Comparison of ENCODE assay signal across 16 cellular contexts in the genomic region with DNA sequence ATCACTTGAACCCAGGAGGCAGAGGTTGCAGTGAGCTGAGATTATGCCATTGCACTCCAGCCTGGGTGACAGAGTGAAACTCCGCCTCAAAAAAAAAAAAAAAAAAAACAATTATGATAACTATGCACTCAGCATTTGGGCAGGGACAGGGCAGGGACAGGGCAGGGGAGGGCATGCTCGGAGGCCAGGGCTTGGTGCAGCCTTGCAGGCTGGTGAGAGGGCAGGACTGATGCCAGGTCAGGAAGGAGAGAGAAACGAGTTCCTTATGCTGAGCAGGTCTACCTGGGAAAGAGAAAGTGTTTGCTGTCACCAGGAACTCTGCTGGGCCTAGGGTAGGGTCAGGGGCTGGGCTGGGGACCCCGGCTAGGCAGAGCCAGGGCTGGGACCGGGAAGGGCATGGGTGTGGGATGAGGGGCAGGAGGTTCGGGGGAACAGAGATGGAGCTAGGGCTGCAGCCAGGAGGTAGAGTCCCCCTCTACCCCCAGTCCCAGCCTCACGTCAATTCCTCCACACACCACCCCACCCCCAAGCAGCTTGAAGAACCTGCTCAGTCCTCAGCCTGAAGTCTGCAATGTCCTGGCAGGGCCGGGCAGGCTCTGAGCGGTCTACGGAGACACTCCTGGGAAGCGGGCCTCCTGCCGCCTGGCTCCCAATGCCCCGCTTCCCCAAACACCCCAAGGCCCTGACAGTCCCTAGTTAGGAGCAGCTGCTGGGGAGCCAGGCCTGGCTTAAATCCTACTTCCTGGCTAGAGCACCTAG. TPM values are rescaled to one million over a fixed set of nuclear protein-coding genes. Genes with fewer than 3 reads are reported as not detected.
A peak's percentile ranks its signal among the peaks of the same experiment; 100 is the strongest.
DNase-seq lines count a peak whose midpoint lies in the region; ATAC-seq and TF ChIP-seq lines count a peak whose summit lies in the region.
"Had no signal": no experiment of that assay in that cellular context is flagged by ENCODE, and none has a peak within 500 bp of the region (broad histone marks: within the 10 kb centered on the region; RNA-seq: fewer than 3 reads in every experiment).

No MANE protein-coding gene starts in this region.

- H3K27me3 ChIP-seq in WERI-Rb-1 (ENCODE audit: insufficient read depth, low read depth, severe bottlenecking) (no peaks in the 10 kb centered on the region), foreskin keratinocyte (no peaks in the 10 kb centered on the region), rectal smooth muscle tissue (ENCODE audit: control insufficient read depth, insufficient read depth, low read length) (no peaks in the 10 kb centered on the region)

- H3K4me1 ChIP-seq in foreskin keratinocyte (peaks cover 37% of the 10 kb centered on the region), rectal smooth muscle tissue (ENCODE audit: control insufficient read depth, insufficient read depth, low read length) (no peaks in the 10 kb centered on the region)

- ATAC-seq in foreskin keratinocyte, result peak; percentile 2
- ATAC-seq in HG02970 (IDR thresholded peaks at IDR 0.05; ENCODE audit: low FRiP score, unreplicated experiment), result no peak

- DNase-seq in WERI-Rb-1, result no peak
- no peak for DNase-seq in foreskin keratinocyte
- DNase-seq in activated CD4-positive, CD25-positive, alpha-beta regulatory T cell (lab: John Stamatoyannopoulos, UW), result no peak
- no peak for DNase-seq in NCI-H526 (lab: John Stamatoyannopoulos, UW)
- DNase-seq in OCI-M1 (lab: John Stamatoyannopoulos, UW), result no peak
- DNase-seq: effector CD4-positive, alpha-beta T cell; GDM1; HFFc6; NCI-H1417 treated with DMSO at 0.1 percent for 48 hours had no signal

- H3K27ac ChIP-seq in 22Rv1, result peak overlapping the region; percentile 91
- peak overlapping the region; percentile 98 for H3K27ac ChIP-seq in WERI-Rb-1
- H3K27ac ChIP-seq in foreskin keratinocyte, result peak overlapping the region; percentile 76
- H3K27ac ChIP-seq in rectal smooth muscle tissue (ENCODE audit: low read depth, low read length), result peak overlapping the region; percentile 19
- H3K27ac ChIP-seq: KMS-11 had no signal

- no peaks in the 10 kb centered on the region for H3K9me3 ChIP-seq in WERI-Rb-1 (ENCODE audit: severe bottlenecking)

- peak overlapping the region; percentile 10 for H3K9ac ChIP-seq in rectal smooth muscle tissue (ENCODE audit: low read length)
- H3K9ac ChIP-seq: KMS-11 had no signal

- no peak overlapping the region for H3K4me3 ChIP-seq in WERI-Rb-1 (ENCODE audit: low read depth, low read length)
- peak overlapping the region; percentile 47 for H3K4me3 ChIP-seq in rectal smooth muscle tissue (ENCODE audit: low read length)

- no peak for TF ChIP-seq CTCF in 22Rv1 (IDR thresholded peaks at IDR 0.05)
- TF ChIP-seq CTCF in WERI-Rb-1 (IDR thresholded peaks at IDR 0.05; ENCODE audit: low read depth, low read length), result no peak
- no peak for TF ChIP-seq CTCF in foreskin keratinocyte (conservative IDR thresholded peaks at IDR 0.05)

- H3K36me3 ChIP-seq in WERI-Rb-1 (peaks cover under 1% of the 10 kb centered on the region; the same call in 1 of the 2 replicates), rectal smooth muscle tissue (ENCODE audit: control insufficient read depth, insufficient read depth, low read length) (no peaks in the 10 kb centered on the region)

RNA-seq across cellular contexts. Expression of gene FXYD3, which starts 2.8 kb away (rescaled TPM):
- total RNA-seq in foreskin keratinocyte, result 243 and 312 TPM in 2 replicates
- polyA plus RNA-seq in foreskin keratinocyte, result 420 and 522 TPM in 2 replicates
- total RNA-seq: activated CD8-positive, alpha-beta memory T cell treated with anti-CD3 and anti-CD28 coated beads for 36 hours; fibroblast of villous mesenchyme; HFFc6; osteocyte had no signal

RNA-seq across cellular contexts. Expression of gene LGI4, which starts 16.4 kb away (rescaled TPM):
- not detected in 2 replicates for total RNA-seq in foreskin keratinocyte
- 0.06 TPM in 1 of 2 replicates, not detected in the other for polyA plus RNA-seq in foreskin keratinocyte
- total RNA-seq: activated CD8-positive, alpha-beta memory T cell treated with anti-CD3 and anti-CD28 coated beads for 36 hours; fibroblast of villous mesenchyme had no signal

RNA-seq across cellular contexts. Expression of gene FXYD1, which starts 20.2 kb away (rescaled TPM):
- 0.35 and 0.41 TPM in 2 replicates for total RNA-seq in foreskin keratinocyte
- 0.67 and 0.81 TPM in 2 replicates for polyA plus RNA-seq in foreskin keratinocyte
- total RNA-seq: activated CD8-positive, alpha-beta memory T cell treated with anti-CD3 and anti-CD28 coated beads for 36 hours; fibroblast of villous mesenchyme had no signal

RNA-seq across cellular contexts. Expression of gene FXYD7, which starts 24.6 kb away (rescaled TPM):
- 0.18 TPM in 1 of 2 replicates, not detected in the other for total RNA-seq in foreskin keratinocyte
- 0.16 and 0.25 TPM in 2 replicates for polyA plus RNA-seq in foreskin keratinocyte
- total RNA-seq: activated CD8-positive, alpha-beta memory T cell treated with anti-CD3 and anti-CD28 coated beads for 36 hours; osteocyte had no signal

RNA-seq across cellular contexts. Expression of gene FXYD5, which starts 36.1 kb away (rescaled TPM):
- 268 and 277 TPM in 2 replicates for total RNA-seq in foreskin keratinocyte
- 416 and 427 TPM in 2 replicates for polyA plus RNA-seq in foreskin keratinocyte

Comparison
In these comparisons a context has a peak if more than half of its experiments do, and no peak if none do; other contexts are left out.
1. H3K27ac ChIP-seq: peak in every context shown above with its lines; median percentile 98 in WERI-Rb-1; 91 in 22Rv1; 76 in foreskin keratinocyte; 19 in rectal smooth muscle tissue.